ENCODE assay signal across 10 cellular contexts in genomic region chr1:164774819-164775654, GRCh38.
DNase-seq lines count a peak whose midpoint lies in the region; ATAC-seq and TF ChIP-seq lines count a peak whose summit lies in the region.
"Had no signal": no experiment of that assay in that cellular context is flagged by ENCODE, and none has a peak within 500 bp of the region (broad histone marks: within the 10 kb centered on the region; RNA-seq: fewer than 3 reads in every experiment).

No MANE protein-coding gene starts in this region.

- intact Hi-C loops in right cardiac atrium (cut with DNase I) = loop anchor here in 1 of 4 donors (10.0 kb wide), 1 partner anchor 60 kb away; no protein-coding TSS in a partner anchor
- intact Hi-C loops in thyroid gland (cut with DNase I) = no loop called here

- POLR2A ChIA-PET in HEK293 (lab: Yijun Ruan, JAX) = interaction anchor here (0.9 kb wide), 1 partner anchor 187 kb away, joined by 3 read pairs; no protein-coding TSS in a partner anchor

- H3K27ac Mint-ChIP-seq in HFFc6 = no peak overlapping the region
- H3K27ac Mint-ChIP-seq: activated CD4-positive, alpha-beta T cell treated with anti-CD3 and anti-CD28 coated beads for 36 hours had no signal

- peaks cover 24% of the 10 kb centered on the region for H3K4me1 ChIP-seq in HEK293 (ENCODE audit: control insufficient read depth, insufficient read depth, low read length)
- H3K4me1 ChIP-seq in right cardiac atrium (ENCODE audit: control insufficient read depth, insufficient read depth, low read length) = peaks cover 35% of the 10 kb centered on the region
- H3K4me1 ChIP-seq in thyroid gland = peaks cover 40 to 58% of the 10 kb centered on the region in 2 donors

- H3K4me3 Mint-ChIP-seq in HFFc6 = no peak overlapping the region
- H3K4me3 Mint-ChIP-seq: activated CD4-positive, alpha-beta T cell treated with anti-CD3 and anti-CD28 coated beads for 36 hours had no signal

- no peaks in the 10 kb centered on the region for H3K36me3 ChIP-seq in HEK293 (ENCODE audit: control insufficient read depth in 2 of 2, insufficient read depth in 1 of 2, low read length in 2 of 2)
- H3K36me3 ChIP-seq in thyroid gland = no peaks in the 10 kb centered on the region
- H3K36me3 ChIP-seq: adrenal gland had no signal

- H3K27me3 Mint-ChIP-seq in HFFc6 (ENCODE audit: insufficient read depth) = peaks cover 2% of the 10 kb centered on the region; the same call in 1 of the 2 replicates

- H3K27me3 ChIP-seq in right cardiac atrium (ENCODE audit: control insufficient read depth, insufficient read depth) = no peaks in the 10 kb centered on the region
- H3K27me3 ChIP-seq in thyroid gland = no peaks in the 10 kb centered on the region
- H3K27me3 ChIP-seq: adrenal gland had no signal

- peak; percentile 58 to 83 for ATAC-seq in right cardiac atrium
- ATAC-seq: activated CD4-positive, alpha-beta T cell treated with anti-CD3 and anti-CD28 coated beads for 36 hours had no signal

- DNase-seq in NCI-H82 treated with DMSO at 0.1 percent for 48 hours (lab: John Stamatoyannopoulos, UW; ENCODE audit: unreplicated experiment) = peak; percentile 98
- DNase-seq in right cardiac atrium = peak in 1 of 3 donors; percentile 51
- DNase-seq in retinal pigment epithelial cell (ENCODE audit: low read depth) = peak; percentile 95
- no peak for DNase-seq in HFFc6
- no peak for DNase-seq in NCI-H446 treated with DMSO at 0.1 percent for 48 hours (lab: John Stamatoyannopoulos, UW)
- DNase-seq in activated naive CD4-positive, alpha-beta T cell (lab: John Stamatoyannopoulos, UW) = no peak
- DNase-seq in thyroid gland = no peak
- DNase-seq: activated CD4-positive, alpha-beta T cell treated with anti-CD3 and anti-CD28 coated beads for 36 hours had no signal

- TF ChIP-seq POLR2A in thyroid gland (IDR thresholded peaks at IDR 0.05) = no peak

- peaks cover 65% of the 10 kb centered on the region for H3K4me1 Mint-ChIP-seq in HFFc6 (ENCODE audit: low read depth)
- H3K4me1 Mint-ChIP-seq: activated CD4-positive, alpha-beta T cell treated with anti-CD3 and anti-CD28 coated beads for 36 hours had no signal

- CTCF ChIA-PET in HEK293 (lab: Yijun Ruan, JAX) = interaction anchor here (0.6 to 1.6 kb wide), 5 partner anchors 9 to 839 kb away, joined by 3 to 9 read pairs (median 3); no protein-coding TSS in a partner anchor

- 50% methylated on average over 16 of the region's 16 CpGs for WGBS in right cardiac atrium
- 76 to 78% methylated on average over 16 of the region's 16 CpGs for WGBS in thyroid gland, 2 donors

- no peaks in the 10 kb centered on the region for H3K9me3 Mint-ChIP-seq in HFFc6

- H3K36me3 Mint-ChIP-seq in HFFc6 (ENCODE audit: low read depth) = 0 out of 2 replicates have a peak, but pooled peaks cover 16% of the 10 kb centered on the region

- H3K4me3 ChIP-seq in HEK293 (ENCODE audit: low read depth, low read length) (no peak overlapping the region), right cardiac atrium (ENCODE audit: low read length) (no peak overlapping the region), retinal pigment epithelial cell (ENCODE audit: low read length) (no peak overlapping the region), thyroid gland (replicated peaks in 1 of 3) (no peak overlapping the region)
- H3K4me3 ChIP-seq: adrenal gland had no signal

- TF ChIP-seq CTCF in HEK293 (tag by site-specific recombination; IDR thresholded peaks at IDR 0.05) (no peak), retinal pigment epithelial cell (conservative IDR thresholded peaks at IDR 0.05; ENCODE audit: low read depth, low read length) (no peak), HFFc6 (IDR thresholded peaks at IDR 0.05) (no peak), thyroid gland (IDR thresholded peaks at IDR 0.05) (no peak)

- H3K9me3 ChIP-seq in HEK293 (ENCODE audit: control insufficient read depth, insufficient read depth, low read depth, low read length) (no peaks in the 10 kb centered on the region), right cardiac atrium (ENCODE audit: control insufficient read depth, low read length) (no peaks in the 10 kb centered on the region), thyroid gland (no peaks in the 10 kb centered on the region)
- H3K9me3 ChIP-seq: adrenal gland had no signal

- H3K27ac ChIP-seq in HEK293 (ENCODE audit: extremely low read depth, low read depth, low read length) (peak overlapping the region; percentile 1; the same call in 1 of the 2 replicates), right cardiac atrium (ENCODE audit: low read length) (peak overlapping the region; percentile 37), thyroid gland (no peak overlapping the region)

TF ChIP-seq in HEK293, 187 proteins besides CTCF, POLR2A, EP300 and RAD21 (continues in another document):
- TF ChIP-seq ZNF670 (tag by site-specific recombination; IDR thresholded peaks at IDR 0.05; ENCODE audit: low read depth) (no peak), ZNF701 (tag by site-specific recombination; IDR thresholded peaks at IDR 0.05) (no peak), ZNF707 (tag by site-specific recombination; IDR thresholded peaks at IDR 0.05) (no peak), ZNF837 (tag by site-specific recombination; IDR thresholded peaks at IDR 0.05) (no peak), ZNF600 (tag by site-specific recombination; IDR thresholded peaks at IDR 0.05) (peak; percentile 62; the same call in 1 of the 2 replicates), ZBTB20 (tag by site-specific recombination; IDR thresholded peaks at IDR 0.05) (peak; percentile 45; the same call in 1 of the 2 replicates), ZNF112 (tag by site-specific recombination; IDR thresholded peaks at IDR 0.05) (no peak), ZNF133 (tag by site-specific recombination; IDR thresholded peaks at IDR 0.05) (0 out of 2 replicates have a peak, but pooled peaks have one; percentile 13), PRDM4 (tag by site-specific recombination; IDR thresholded peaks at IDR 0.05) (peak; percentile 48; the same call in 1 of the 2 replicates), ZNF341 (tag by site-specific recombination; IDR thresholded peaks at IDR 0.05; ENCODE audit: low read depth) (no peak), ZBTB48 (tag by site-specific recombination; IDR thresholded peaks at IDR 0.05) (peak; percentile 59; the same call in 1 of the 2 replicates), ZNF416 (tag by site-specific recombination; IDR thresholded peaks at IDR 0.05) (no peak), RBAK (tag by site-specific recombination; IDR thresholded peaks at IDR 0.05) (no peak), ZNF692 (tag by site-specific recombination; IDR thresholded peaks at IDR 0.05) (peak; percentile 90), ZNF792 (tag by site-specific recombination; IDR thresholded peaks at IDR 0.05) (no peak), FEZF1 (tag by site-specific recombination; IDR thresholded peaks at IDR 0.05) (peak; percentile 72), ZNF621 (tag by site-specific recombination; IDR thresholded peaks at IDR 0.05) (no peak), ZNF202 (tag by site-specific recombination; IDR thresholded peaks at IDR 0.05; ENCODE audit: borderline replicate concordance) (no peak), OSR2 (tag by site-specific recombination; IDR thresholded peaks at IDR 0.05) (peak; percentile 92), ZNF449 (tag by site-specific recombination; IDR thresholded peaks at IDR 0.05) (peak; percentile 76), ZFP69B (tag by site-specific recombination; IDR thresholded peaks at IDR 0.05) (peak; percentile 56), GLIS1 (tag by site-specific recombination; IDR thresholded peaks at IDR 0.05) (peak; percentile 62), ZNF843 (tag by site-specific recombination; IDR thresholded peaks at IDR 0.05) (peak; percentile 80)

Comparison
In these comparisons a context has a peak if more than half of its experiments do, and no peak if none do; other contexts are left out.
1. H3K27ac ChIP-seq: peak in HEK293 (single experiment) and right cardiac atrium (single experiment); none in thyroid gland (0 of 3).
2. DNase-seq: peak in NCI-H82 treated with DMSO at 0.1 percent for 48 hours (single experiment) and retinal pigment epithelial cell (single experiment); none in HFFc6 (single experiment), NCI-H446 treated with DMSO at 0.1 percent for 48 hours (single experiment), activated naive CD4-positive, alpha-beta T cell (0 of 4) and thyroid gland (0 of 2).